Comparison of ENCODE assay signal across 28 cellular contexts in genomic region chr2:29310665-29311348, GRCh38.
"Had no signal": no experiment of that assay in that cellular context is flagged by ENCODE, and none has a peak within 500 bp of the region (broad histone marks: within the 10 kb centered on the region; RNA-seq: fewer than 3 reads in every experiment).

No MANE protein-coding gene starts in this region.

- DNase-seq: activated B cell treated with CpG ODN at 0.5 μM for 24 hours; activated CD4-positive, alpha-beta T cell treated with anti-CD3 and anti-CD28 coated beads, Interleukin-2, amount 50 U/mL, for 1 hour; activated CD8-positive, alpha-beta memory T cell treated with anti-CD3 and anti-CD28 coated beads, Interleukin-2, amount 10 ng/mL, durations not matched to agents 7 days and 5 days; activated CD8-positive, alpha-beta T cell treated with anti-CD3 and anti-CD28 coated beads, Interleukin-2, amount 10 ng/mL, durations not matched to agents 7 days and 5 days; activated naive CD8-positive, alpha-beta T cell treated with anti-CD3 and anti-CD28 coated beads, Interleukin-2, amount 50 U/mL, for 24 hours; activated T-cell treated with anti-CD3 and anti-CD28 coated beads, Interleukin-2, amount 50 U/mL, for 48 hours; amygdala; caudate nucleus; foreskin fibroblast; head of caudate nucleus; hypothalamus; kidney glomerular epithelial cell; left lung; mesendoderm; posterior cingulate gyrus; right cardiac atrium; stimulated activated CD4-positive, alpha-beta T cell treated with anti-CD3 and anti-CD28 coated beads, Interleukin-12 subunit alpha, Interleukin-12 subunit beta, amount 100 ng/mL, for 4 hours; stimulated activated CD4-positive, alpha-beta T cell treated with anti-CD3 and anti-CD28 coated beads, Interleukin-4, amount 100 ng/mL, for 1 hour; stimulated activated naive CD8-positive, alpha-beta T cell treated with anti-CD3 and anti-CD28 coated beads, Interleukin-15, Interleukin-2, amounts not matched to agents 100 U/mL and 50 U/mL, for 24 hours; testis; trophoblast cell; uterus had no signal

- H3K4me3 Mint-ChIP-seq: activated B cell treated with CpG ODN at 0.5 μM for 24 hours; activated CD8-positive, alpha-beta memory T cell treated with anti-CD3 and anti-CD28 coated beads, Interleukin-2, amount 10 ng/mL, durations not matched to agents 7 days and 5 days; activated CD8-positive, alpha-beta T cell treated with anti-CD3 and anti-CD28 coated beads, Interleukin-2, amount 10 ng/mL, durations not matched to agents 7 days and 5 days; activated naive CD4-positive, alpha-beta T cell treated with anti-CD3 and anti-CD28 coated beads, Interleukin-2, amount 50 U/mL, for 24 hours; activated naive CD8-positive, alpha-beta T cell treated with anti-CD3 and anti-CD28 coated beads, Interleukin-2, amount 50 U/mL, for 24 hours; T-helper 2 cell treated with Interferon-gamma antibody and Interleukin-4, amounts not matched to agents 5 μg/mL and 100 μg/mL, for 36 hours had no signal

- H3K36me3 Mint-ChIP-seq: activated CD8-positive, alpha-beta memory T cell treated with anti-CD3 and anti-CD28 coated beads, Interleukin-2, amount 10 ng/mL, durations not matched to agents 7 days and 5 days; activated naive CD4-positive, alpha-beta T cell treated with anti-CD3 and anti-CD28 coated beads, Interleukin-2, amount 50 U/mL, for 24 hours had no signal

- H3K27me3 ChIP-seq: testis, uterus had no signal

- H3K36me3 ChIP-seq: left lung, uterus had no signal

- H3K9me3 ChIP-seq: left lung, testis, uterus had no signal

- H3K4me3 ChIP-seq: left lung, lung, skin epidermis, testis, uterus had no signal

- ATAC-seq: activated CD8-positive, alpha-beta memory T cell treated with anti-CD3 and anti-CD28 coated beads, Interleukin-2, amount 10 ng/mL, durations not matched to agents 7 days and 5 days; activated CD8-positive, alpha-beta T cell treated with anti-CD3 and anti-CD28 coated beads, Interleukin-2, amount 10 ng/mL, durations not matched to agents 7 days and 5 days; activated naive CD8-positive, alpha-beta T cell treated with anti-CD3 and anti-CD28 coated beads, Interleukin-2, amount 50 U/mL, for 24 hours; esophagus mucosa; left lung; right cardiac atrium; stimulated activated naive CD8-positive, alpha-beta T cell treated with anti-CD3 and anti-CD28 coated beads, Interleukin-15, Interleukin-2, amounts not matched to agents 100 U/mL and 50 U/mL, for 24 hours had no signal

- H3K27ac ChIP-seq: left lung, skin epidermis, testis, uterus had no signal

- H3K9me3 Mint-ChIP-seq: activated B cell treated with CpG ODN at 0.5 μM for 24 hours; activated naive CD4-positive, alpha-beta T cell treated with anti-CD3 and anti-CD28 coated beads, Interleukin-2, amount 50 U/mL, for 24 hours; activated naive CD8-positive, alpha-beta T cell treated with anti-CD3 and anti-CD28 coated beads, Interleukin-2, amount 50 U/mL, for 24 hours; activated T-helper 2 cell treated with anti-CD3 and anti-CD28 coated beads, Interferon-gamma antibody, Interleukin-2, Interleukin-4, amounts not matched to agents 10 μg/mL and 5 μg/mL and 100 μg/mL, durations not matched to agents 14 hours and 24 hours and 36 hours; T-helper 2 cell treated with Interferon-gamma antibody and Interleukin-4, amounts not matched to agents 5 μg/mL and 100 μg/mL, for 36 hours had no signal

- H3K4me1 ChIP-seq: testis, uterus had no signal

- H3K27ac Mint-ChIP-seq: activated B cell treated with CpG ODN at 0.5 μM for 24 hours; activated CD8-positive, alpha-beta memory T cell treated with anti-CD3 and anti-CD28 coated beads, Interleukin-2, amount 10 ng/mL, durations not matched to agents 7 days and 5 days; activated naive CD4-positive, alpha-beta T cell treated with anti-CD3 and anti-CD28 coated beads, Interleukin-2, amount 50 U/mL, for 24 hours; activated naive CD8-positive, alpha-beta T cell treated with anti-CD3 and anti-CD28 coated beads, Interleukin-2, amount 50 U/mL, for 24 hours; activated T-helper 2 cell treated with anti-CD3 and anti-CD28 coated beads, Interferon-gamma antibody, Interleukin-2, Interleukin-4, amounts not matched to agents 10 μg/mL and 5 μg/mL and 100 μg/mL, durations not matched to agents 14 hours and 24 hours and 36 hours; T-helper 2 cell treated with Interferon-gamma antibody and Interleukin-4, amounts not matched to agents 5 μg/mL and 100 μg/mL, for 36 hours had no signal
